9 cellular contexts compared by ENCODE assay signal in the genomic region with DNA sequence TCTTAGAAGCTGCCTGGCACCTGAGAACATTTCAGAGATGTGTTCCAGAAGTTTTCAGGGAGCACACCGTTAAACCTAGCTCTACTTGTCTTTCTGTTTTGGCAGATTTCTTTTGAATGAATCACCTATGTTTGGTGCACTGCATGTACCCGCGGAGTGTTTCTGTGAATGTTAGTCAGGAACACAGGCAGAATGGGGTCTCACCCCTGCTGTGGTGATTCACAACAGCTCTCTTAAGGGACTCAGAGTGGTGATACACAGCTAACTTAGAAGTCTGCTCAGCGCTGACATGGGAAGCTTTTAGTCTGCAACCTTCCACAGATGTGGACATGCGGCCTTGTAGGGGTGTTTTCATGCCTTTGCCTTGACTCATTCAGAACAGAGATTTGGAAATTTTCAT. TPM values are rescaled to one million over a fixed set of nuclear protein-coding genes. Genes with fewer than 3 reads are reported as not detected.
DNase-seq lines count a peak whose midpoint lies in the region; ATAC-seq and TF ChIP-seq lines count a peak whose summit lies in the region.
"Had no signal": no experiment of that assay in that cellular context is flagged by ENCODE, and none has a peak within 500 bp of the region (broad histone marks: within the 10 kb centered on the region; RNA-seq: fewer than 3 reads in every experiment).

No MANE protein-coding gene starts in this region.

- no peaks in the 10 kb centered on the region for H3K9me3 ChIP-seq in lower lobe of right lung

- intact Hi-C loops in lower lobe of right lung (cut with DNase I) = no loop called here

- H3K4me1 Mint-ChIP-seq in activated naive CD8-positive, alpha-beta T cell treated with anti-CD3 and anti-CD28 coated beads for 36 hours = no peaks in the 10 kb centered on the region

- peaks cover 32% of the 10 kb centered on the region for H3K36me3 Mint-ChIP-seq in activated naive CD8-positive, alpha-beta T cell treated with anti-CD3 and anti-CD28 coated beads for 36 hours

- DNase-seq in M059J (ENCODE audit: low read depth) (peak; percentile 88), dermis blood vessel endothelial cell (peak; percentile 83), lower lobe of right lung (no peak), NCI-H146 treated with DMSO at 0.1 percent for 48 hours (lab: John Stamatoyannopoulos, UW; ENCODE audit: unreplicated experiment) (no peak), erythroblast (lab: John Stamatoyannopoulos, UW) (no peak), NCI-H524 (lab: John Stamatoyannopoulos, UW) (no peak)
- DNase-seq in activated naive CD8-positive, alpha-beta T cell treated with anti-CD3 and anti-CD28 coated beads for 36 hours = no peak
- DNase-seq: activated T-cell treated with anti-CD3 and anti-CD28 coated beads, Interleukin-2, amount 50 U/mL, for 48 hours had no signal

- H3K27me3 Mint-ChIP-seq in activated naive CD8-positive, alpha-beta T cell treated with anti-CD3 and anti-CD28 coated beads for 36 hours = no peaks in the 10 kb centered on the region

- H3K27ac Mint-ChIP-seq in activated naive CD8-positive, alpha-beta T cell treated with anti-CD3 and anti-CD28 coated beads for 36 hours = no peak overlapping the region

- no peak overlapping the region for H3K4me3 ChIP-seq in lower lobe of right lung

- H3K27me3 ChIP-seq in lower lobe of right lung (ENCODE audit: low read depth) = no peaks in the 10 kb centered on the region

- H3K36me3 ChIP-seq in lower lobe of right lung = peaks cover 52% of the 10 kb centered on the region

- no peak overlapping the region for H3K4me3 Mint-ChIP-seq in activated naive CD8-positive, alpha-beta T cell treated with anti-CD3 and anti-CD28 coated beads for 36 hours

- H3K9me3 Mint-ChIP-seq in activated naive CD8-positive, alpha-beta T cell treated with anti-CD3 and anti-CD28 coated beads for 36 hours = no peaks in the 10 kb centered on the region

- no peaks in the 10 kb centered on the region for H3K4me1 ChIP-seq in lower lobe of right lung

- H3K27ac ChIP-seq in lower lobe of right lung = no peak overlapping the region
- H3K27ac ChIP-seq: KMS-11 had no signal

- TF ChIP-seq POLR2A in erythroblast (IDR thresholded peaks at IDR 0.05; ENCODE audit: low read length) = no peak

- no peak for TF ChIP-seq CTCF in lower lobe of right lung (IDR thresholded peaks at IDR 0.05)

- ATAC-seq in lower lobe of right lung = peak; percentile 65 to 71

RNA-seq across cellular contexts. Expression of a gene that starts 24.0 kb away (rescaled TPM):
- 4.6 and 9.0 TPM in 2 replicates for total RNA-seq in M059J (2014; rRNA removed; shearing (Covaris generic))
- total RNA-seq in dermis blood vessel endothelial cell (10.2 and 14.2 TPM in 2 replicates), lower lobe of right lung (23.6 TPM)
- 10 to 100 TPM; 24.7 to 29.7 TPM for total RNA-seq in activated naive CD8-positive, alpha-beta T cell treated with anti-CD3 and anti-CD28 coated beads for 36 hours

RNA-seq across cellular contexts. Expression of a gene that starts 37.0 kb away (rescaled TPM):
- not detected in 2 replicates for total RNA-seq in M059J (2014; rRNA removed; shearing (Covaris generic))
- total RNA-seq in dermis blood vessel endothelial cell (not detected in 2 replicates), lower lobe of right lung (not detected)
- total RNA-seq in activated naive CD8-positive, alpha-beta T cell treated with anti-CD3 and anti-CD28 coated beads for 36 hours = not detected

RNA-seq across cellular contexts. Expression of a gene that starts 48.6 kb away (rescaled TPM):
- total RNA-seq in M059J (2014; rRNA removed; shearing (Covaris generic)) = 33.5 and 36.8 TPM in 2 replicates
- total RNA-seq in dermis blood vessel endothelial cell (40.5 and 43.4 TPM in 2 replicates), lower lobe of right lung (21.7 TPM)
- 10 to 100 TPM; 27.8 to 29.2 TPM for total RNA-seq in activated naive CD8-positive, alpha-beta T cell treated with anti-CD3 and anti-CD28 coated beads for 36 hours

Comparison
In these comparisons a context has a peak if more than half of its experiments do, and no peak if none do; other contexts are left out.
1. DNase-seq: peak in M059J (single experiment) and dermis blood vessel endothelial cell (single experiment); none in lower lobe of right lung (single experiment), NCI-H146 treated with DMSO at 0.1 percent for 48 hours (single experiment), erythroblast (0 of 2), NCI-H524 (0 of 2) and activated naive CD8-positive, alpha-beta T cell treated with anti-CD3 and anti-CD28 coated beads for 36 hours (single experiment).